ENCODE assay signal across 34 cellular contexts in the genomic region with DNA sequence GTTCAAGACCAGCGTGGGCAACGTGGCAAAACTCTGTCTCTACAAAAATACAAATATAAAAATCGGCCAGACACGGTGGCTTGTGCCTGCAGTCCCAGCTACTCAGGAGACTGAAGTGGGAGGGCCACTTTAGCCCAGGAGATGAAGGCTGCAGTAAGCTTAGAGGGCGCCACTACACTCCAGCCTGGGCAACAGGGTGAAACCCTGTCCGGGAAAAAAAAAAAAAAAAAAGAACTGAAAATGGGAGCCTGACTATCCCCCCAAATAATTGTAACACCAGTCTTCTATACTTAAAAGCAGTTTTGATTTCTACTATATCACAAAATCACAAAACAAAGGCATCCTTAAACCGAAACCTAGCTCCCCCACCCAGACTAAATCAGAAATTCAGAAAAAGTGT.
DNase-seq lines count a peak whose midpoint lies in the region; ATAC-seq, FAIRE-seq and TF ChIP-seq lines count a peak whose summit lies in the region.
"Had no signal": no experiment of that assay in that cellular context is flagged by ENCODE, and none has a peak within 500 bp of the region (broad histone marks: within the 10 kb centered on the region; RNA-seq: fewer than 3 reads in every experiment).

No MANE protein-coding gene starts in this region.

- H3K27ac Mint-ChIP-seq in neural progenitor cell (no peak overlapping the region), T-helper 17 cell (no peak overlapping the region)
- H3K27ac Mint-ChIP-seq: activated CD4-positive, alpha-beta memory T cell treated with anti-CD3 and anti-CD28 coated beads, Interleukin-2, amount 10 ng/mL, durations not matched to agents 7 days and 5 days; activated naive CD4-positive, alpha-beta T cell treated with anti-CD3 and anti-CD28 coated beads for 36 hours; activated T-helper 1 cell treated with anti-CD3 and anti-CD28 coated beads, Interleukin-12 subunit alpha, Interleukin-12 subunit beta, Interleukin-2, Interleukin-4 antibody, amounts not matched to agents 30 ng/mL and 10 ng/mL and 1 ng/mL, durations not matched to agents 14 hours and 24 hours and 36 hours had no signal

- H4K20me1 ChIP-seq in neural progenitor cell (ENCODE audit: low read depth), result peaks cover 6% of the 10 kb centered on the region

- peak; percentile 4 for TF ChIP-seq CTCF in astrocyte of the spinal cord (IDR thresholded peaks at IDR 0.05; ENCODE audit: low read depth, low read length)
- peak; percentile 34 for TF ChIP-seq CTCF in neural progenitor cell (IDR thresholded peaks at IDR 0.05)

- no peaks in the 10 kb centered on the region for H3F3A ChIP-seq in neural progenitor cell (ENCODE audit: low read depth)

- H3K9me3 Mint-ChIP-seq in neural progenitor cell, result no peaks in the 10 kb centered on the region
- H3K9me3 Mint-ChIP-seq: activated CD4-positive, alpha-beta memory T cell treated with anti-CD3 and anti-CD28 coated beads, Interleukin-2, amount 10 ng/mL, durations not matched to agents 7 days and 5 days; activated naive CD4-positive, alpha-beta T cell treated with anti-CD3 and anti-CD28 coated beads for 36 hours; activated T-helper 1 cell treated with anti-CD3 and anti-CD28 coated beads, Interleukin-12 subunit alpha, Interleukin-12 subunit beta, Interleukin-2, Interleukin-4 antibody, amounts not matched to agents 30 ng/mL and 10 ng/mL and 1 ng/mL, durations not matched to agents 14 hours and 24 hours and 36 hours; central memory CD8-positive, alpha-beta T cell had no signal

- no peak for FAIRE-seq in H54 (lab: Jason Lieb, UNC)
- FAIRE-seq: endometrium, kidney, urothelium cell line had no signal

- H3K27ac ChIP-seq in neural progenitor cell, result no peak overlapping the region
- H3K27ac ChIP-seq: heart left ventricle, KMS-11, SJCRH30, spleen, thoracic aorta had no signal

- H3K36me3 ChIP-seq in NT2/D1 (ENCODE audit: insufficient read depth, insufficient read length, low read length), result no peaks in the 10 kb centered on the region
- peaks cover 4% of the 10 kb centered on the region for H3K36me3 ChIP-seq in neural progenitor cell
- H3K36me3 ChIP-seq: SJCRH30, spleen, thoracic aorta had no signal

- H3K27me3 ChIP-seq in NT2/D1 (ENCODE audit: insufficient read depth, insufficient read length) (no peaks in the 10 kb centered on the region), neural progenitor cell (no peaks in the 10 kb centered on the region)
- H3K27me3 ChIP-seq: heart left ventricle, SJCRH30, spleen had no signal

- no peak for TF ChIP-seq POLR2A in H54 (IDR thresholded peaks at IDR 0.05; ENCODE audit: low read depth, low read length)

- in situ Hi-C loops in astrocyte of the spinal cord (cut with HindIII; ENCODE audit: low sequenced_read_pairs), result no loop called here

- no peak overlapping the region for H3K4me2 ChIP-seq in neural progenitor cell
- H3K4me2 ChIP-seq: KMS-11 had no signal

- peak; percentile 11 for DNase-seq in DMS53 (lab: John Stamatoyannopoulos, UW)
- DNase-seq in DMS53 treated with DMSO at 0.1 percent for 48 hours (lab: John Stamatoyannopoulos, UW; ENCODE audit: unreplicated experiment), result no peak
- DNase-seq in NT2/D1 (ENCODE audit: low read depth, low spot score), result peak; percentile 28
- no peak for DNase-seq in astrocyte of the spinal cord (ENCODE audit: low read depth, low spot score)
- peak; percentile 15 for DNase-seq in neural progenitor cell (ENCODE audit: low spot score)
- DNase-seq in activated CD4-positive, alpha-beta T cell treated with anti-CD3 and anti-CD28 coated beads, Interleukin-2, amount 50 U/mL, for 4 hours, result no peak
- no peak for DNase-seq in H54 (ENCODE audit: insufficient read length, low spot score)
- no peak for DNase-seq in T-helper 17 cell
- DNase-seq: 8988T; activated CD4-positive, alpha-beta memory T cell treated with anti-CD3 and anti-CD28 coated beads, Interleukin-2, amount 10 ng/mL, durations not matched to agents 7 days and 5 days; activated CD4-positive, CD25-positive, alpha-beta regulatory T cell treated with anti-CD3 and anti-CD28 coated beads, Interleukin-2, amount 50 U/mL, for 72 hours; activated CD8-positive, alpha-beta memory T cell treated with anti-CD3 and anti-CD28 coated beads, Interleukin-2, amount 50 U/mL, for 48 hours; activated naive CD4-positive, alpha-beta T cell treated with anti-CD3 and anti-CD28 coated beads for 36 hours; AML-193; dermis blood vessel endothelial cell; foreskin melanocyte; heart left ventricle; kidney; left ventricle myocardium superior; NCI-H2029; NCI-H526; right cardiac atrium; RPMI8226; SJCRH30; spleen; stimulated activated CD4-positive, alpha-beta T cell treated with anti-CD3 and anti-CD28 coated beads, Interleukin-2, amount 100 ng/mL, for 24 hours; stimulated activated naive CD8-positive, alpha-beta T cell treated with anti-CD3 and anti-CD28 coated beads, Interleukin-15, Interleukin-2, amounts not matched to agents 100 U/mL and 50 U/mL, for 24 hours; T-helper 1 cell had no signal

- ATAC-seq in T-helper 17 cell, result no peak
- ATAC-seq: heart left ventricle; left ventricle myocardium superior; right cardiac atrium; stimulated activated naive CD8-positive, alpha-beta T cell treated with anti-CD3 and anti-CD28 coated beads, Interleukin-15, Interleukin-2, amounts not matched to agents 100 U/mL and 50 U/mL, for 24 hours had no signal

- H3K4me3 ChIP-seq in NT2/D1 (ENCODE audit: insufficient read length, low read depth), result no peak overlapping the region
- no peak overlapping the region for H3K4me3 ChIP-seq in astrocyte of the spinal cord (ENCODE audit: low read depth, low read length)
- no peak overlapping the region for H3K4me3 ChIP-seq in neural progenitor cell
- H3K4me3 ChIP-seq: heart left ventricle, SJCRH30, spleen, thoracic aorta had no signal

- no peaks in the 10 kb centered on the region for H3K4me1 Mint-ChIP-seq in neural progenitor cell
- H3K4me1 Mint-ChIP-seq in T-helper 17 cell, result peaks cover 4% of the 10 kb centered on the region
- H3K4me1 Mint-ChIP-seq: activated CD4-positive, alpha-beta memory T cell treated with anti-CD3 and anti-CD28 coated beads, Interleukin-2, amount 10 ng/mL, durations not matched to agents 7 days and 5 days; central memory CD8-positive, alpha-beta T cell had no signal

- H3K4me3 Mint-ChIP-seq in neural progenitor cell (no peak overlapping the region), T-helper 17 cell (no peak overlapping the region)
- H3K4me3 Mint-ChIP-seq: activated CD4-positive, alpha-beta memory T cell treated with anti-CD3 and anti-CD28 coated beads, Interleukin-2, amount 10 ng/mL, durations not matched to agents 7 days and 5 days; activated naive CD4-positive, alpha-beta T cell treated with anti-CD3 and anti-CD28 coated beads for 36 hours; activated T-helper 1 cell treated with anti-CD3 and anti-CD28 coated beads, Interleukin-12 subunit alpha, Interleukin-12 subunit beta, Interleukin-2, Interleukin-4 antibody, amounts not matched to agents 30 ng/mL and 10 ng/mL and 1 ng/mL, durations not matched to agents 14 hours and 24 hours and 36 hours; central memory CD8-positive, alpha-beta T cell had no signal

- H3K27me3 Mint-ChIP-seq in neural progenitor cell (ENCODE audit: insufficient read depth, low read depth) (peaks cover 2% of the 10 kb centered on the region), T-helper 17 cell (peaks cover 15% of the 10 kb centered on the region)

- H2AFZ ChIP-seq in neural progenitor cell (replicated peaks), result no peak overlapping the region

- no peaks in the 10 kb centered on the region for H3K4me1 ChIP-seq in NT2/D1 (ENCODE audit: insufficient read depth, insufficient read length)
- no peaks in the 10 kb centered on the region for H3K4me1 ChIP-seq in neural progenitor cell
- H3K4me1 ChIP-seq: SJCRH30 had no signal

- peaks cover 75% of the 10 kb centered on the region for H3K79me2 ChIP-seq in neural progenitor cell (ENCODE audit: low read depth)

- no peak overlapping the region for H3K9ac ChIP-seq in NT2/D1 (ENCODE audit: insufficient read length, low read depth)
- H3K9ac ChIP-seq in neural progenitor cell, result no peak overlapping the region
- H3K9ac ChIP-seq: KMS-11 had no signal

- H3K9me3 ChIP-seq in NT2/D1 (ENCODE audit: insufficient read depth, low read length) (no peaks in the 10 kb centered on the region), neural progenitor cell (ENCODE audit: low read depth) (no peaks in the 10 kb centered on the region), T-helper 17 cell (ENCODE audit: control insufficient read depth, low read length, poor library complexity, severe bottlenecking) (no peaks in the 10 kb centered on the region)
- H3K9me3 ChIP-seq: heart left ventricle, SJCRH30, spleen, thoracic aorta had no signal

- H3K36me3 Mint-ChIP-seq in neural progenitor cell, result peaks cover 4% of the 10 kb centered on the region
- H3K36me3 Mint-ChIP-seq in T-helper 17 cell (ENCODE audit: low read depth), result peaks cover under 1% of the 10 kb centered on the region

Comparison
In these comparisons a context has a peak if more than half of its experiments do, and no peak if none do; other contexts are left out.
1. DNase-seq: peak in DMS53 (single experiment), NT2/D1 (single experiment) and neural progenitor cell (single experiment); none in DMS53 treated with DMSO at 0.1 percent for 48 hours (single experiment), astrocyte of the spinal cord (single experiment), activated CD4-positive, alpha-beta T cell treated with anti-CD3 and anti-CD28 coated beads, Interleukin-2, amount 50 U/mL, for 4 hours (0 of 2), H54 (single experiment) and T-helper 17 cell (0 of 3).